In genomic region chr2:41457026-41457425, GRCh38 we compare ENCODE assay signal across 20 cellular contexts.
"Had no signal": no experiment of that assay in that cellular context is flagged by ENCODE, and none has a peak within 500 bp of the region (broad histone marks: within the 10 kb centered on the region; RNA-seq: fewer than 3 reads in every experiment).

No MANE protein-coding gene starts in this region.

- ATAC-seq: Panc1, SK-N-SH treated with all-trans-retinoic acid at 6 μM for 48 hours had no signal

- H3K27ac ChIP-seq: RWPE1 had no signal

- H3K27me3 ChIP-seq: MG63 had no signal

- H3K9me3 ChIP-seq: MG63 had no signal

- H3K36me3 ChIP-seq: MG63 had no signal

- H3K4me3 ChIP-seq: MG63 had no signal

- DNase-seq: IMR-90, Karpas-422, KG1, MG63, NCI-H1092 treated with DMSO at 0.1 percent for 48 hours, NCI-H1436, NCI-H187, NCI-H2029, NCI-H2081 treated with DMSO at 0.1 percent for 48 hours, NCI-H2171, NCI-H226, NCI-H446, NCI-H510A, NCI-H524 treated with DMSO at 0.1 percent for 48 hours, NCI-H69, NCI-H774, SHP77 had no signal
